Comparison of ENCODE assay signal across 1 cellular context in the genomic region with DNA sequence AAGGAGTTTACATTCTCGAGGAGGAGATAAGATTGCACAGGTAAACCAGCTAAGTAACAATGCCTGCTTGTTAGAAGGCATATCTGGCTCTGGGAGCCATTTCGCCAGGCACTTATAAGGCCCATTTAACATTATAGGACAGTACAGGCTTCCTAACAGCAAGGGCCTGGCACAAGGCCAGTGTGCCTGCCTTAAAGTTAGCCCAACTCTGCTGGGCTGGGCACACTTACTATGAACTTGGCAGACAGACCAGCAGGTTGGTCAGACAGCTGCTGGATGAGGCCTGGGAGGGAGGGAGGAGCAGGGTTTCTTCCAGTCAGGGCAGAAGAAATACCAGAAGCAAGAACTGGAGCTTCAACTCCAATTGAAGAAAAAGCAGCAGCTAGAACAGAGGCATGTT.
TF ChIP-seq lines count a peak whose summit lies in the region.

No MANE protein-coding gene starts in this region.

TF ChIP-seq in H1, 55 proteins besides CTCF, POLR2A, EP300 and RAD21 (continued from another document):
- TF ChIP-seq BCL11A (IDR thresholded peaks at IDR 0.05; ENCODE audit: low read depth in 2 of 2, low read length in 2 of 2), result no peak
- TF ChIP-seq FOSL1 (IDR thresholded peaks at IDR 0.05; ENCODE audit: insufficient read depth, low read depth, low read length), result no peak
